Comparison of ENCODE assay signal across 8 cellular contexts in genomic region chr10:11227103-11227502, GRCh38.
DNase-seq lines count a peak whose midpoint lies in the region; ATAC-seq, FAIRE-seq and TF ChIP-seq lines count a peak whose summit lies in the region.

No MANE protein-coding gene starts in this region.

- H3K27ac Mint-ChIP-seq in dendritic cell treated with granulocyte-macrophage colony-stimulating factor and Interleukin-4, amounts not matched to agents 40 ng/mL and 50 ng/mL, for 4 days = peak overlapping the region; percentile 56

- H3K79me2 ChIP-seq in PC-9 (ENCODE audit: low read depth) = no peaks in the 10 kb centered on the region

- H2AFZ ChIP-seq in PC-9 = no peak overlapping the region

- DNase-seq in GM18507 (ENCODE audit: extremely low spot score, insufficient read length, low read depth) = no peak
- DNase-seq in GM19239 (ENCODE audit: insufficient read length, low spot score) = no peak
- no peak for DNase-seq in NCI-H2171 treated with DMSO at 0.1 percent for 48 hours (lab: John Stamatoyannopoulos, UW)
- no peak for DNase-seq in COLO668 (lab: John Stamatoyannopoulos, UW; ENCODE audit: unreplicated experiment)
- DNase-seq in PC-9 = no peak

- H3K9me3 ChIP-seq in PC-9 (ENCODE audit: insufficient read depth, low read depth) = no peaks in the 10 kb centered on the region

- H3K9me2 ChIP-seq in PC-9 (ENCODE audit: insufficient read depth) = no peaks in the 10 kb centered on the region

- H3K27me3 ChIP-seq in PC-9 (ENCODE audit: insufficient read depth, low read depth) = peaks cover 54% of the 10 kb centered on the region

- POLR2A ChIA-PET in PC-9 (lab: Charles Lee; ENCODE audit: unreplicated experiment) = no interaction called here

- peak; percentile 90 for FAIRE-seq in GM18507 (lab: Jason Lieb, UNC)
- FAIRE-seq in GM19239 (lab: Jason Lieb, UNC) = no peak

- no peak overlapping the region for H3K4me2 ChIP-seq in PC-9

- TF ChIP-seq CTCF in PC-9 (conservative IDR thresholded peaks at IDR 0.05) = no peak

- no peak overlapping the region for H3K4me3 ChIP-seq in PC-9

- no peaks in the 10 kb centered on the region for H3K4me1 ChIP-seq in PC-9 (replicated peaks; ENCODE audit: insufficient read depth)

- H3K36me3 ChIP-seq in PC-9 (ENCODE audit: low read depth) = no peaks in the 10 kb centered on the region

- no TSS peak for BruUV-seq in PC-9 (replicated peaks; lab: Mats Ljungman, UMichigan)

- ATAC-seq in GM21390 (IDR thresholded peaks at IDR 0.05; ENCODE audit: unreplicated experiment) (peak; percentile 55), HG03280 (IDR thresholded peaks at IDR 0.05; ENCODE audit: unreplicated experiment) (peak; percentile 34)

- intact Hi-C loops in dendritic cell treated with granulocyte-macrophage colony-stimulating factor and Interleukin-4, amounts not matched to agents 40 ng/mL and 50 ng/mL, for 4 days (cut with micrococcal nuclease) = no loop called here
- intact Hi-C loops in PC-9 (cut with micrococcal nuclease; ENCODE audit: unreplicated experiment) = no loop called here

- no peaks in the 10 kb centered on the region for H3K9me3 Mint-ChIP-seq in dendritic cell treated with granulocyte-macrophage colony-stimulating factor and Interleukin-4, amounts not matched to agents 40 ng/mL and 50 ng/mL, for 4 days

- H3F3A ChIP-seq in PC-9 (ENCODE audit: insufficient read depth, low read depth) = no peaks in the 10 kb centered on the region

- H3K4me1 Mint-ChIP-seq in dendritic cell treated with granulocyte-macrophage colony-stimulating factor and Interleukin-4, amounts not matched to agents 40 ng/mL and 50 ng/mL, for 4 days (ENCODE audit: low read depth) = peaks cover 63% of the 10 kb centered on the region

- H4K20me1 ChIP-seq in PC-9 (ENCODE audit: insufficient read depth) = no peaks in the 10 kb centered on the region

- no peak overlapping the region for H3K27ac ChIP-seq in PC-9

- CTCF ChIA-PET in PC-9 (lab: Charles Lee) = no interaction called here

- H3K27me3 Mint-ChIP-seq in dendritic cell treated with granulocyte-macrophage colony-stimulating factor and Interleukin-4, amounts not matched to agents 40 ng/mL and 50 ng/mL, for 4 days = no peaks in the 10 kb centered on the region

- H3K4me3 Mint-ChIP-seq in dendritic cell treated with granulocyte-macrophage colony-stimulating factor and Interleukin-4, amounts not matched to agents 40 ng/mL and 50 ng/mL, for 4 days = no peak overlapping the region

- H3K36me3 Mint-ChIP-seq in dendritic cell treated with granulocyte-macrophage colony-stimulating factor and Interleukin-4, amounts not matched to agents 40 ng/mL and 50 ng/mL, for 4 days (ENCODE audit: low read depth) = peaks cover 89% of the 10 kb centered on the region
